8 cellular contexts compared by ENCODE assay signal in genomic region chr1:36157115-36157903, GRCh38. TPM values are rescaled to one million over a fixed set of nuclear protein-coding genes. Genes with fewer than 3 reads are reported as not detected.
A peak's percentile ranks its signal among the peaks of the same experiment; 100 is the strongest.
DNase-seq lines count a peak whose midpoint lies in the region; ATAC-seq and TF ChIP-seq lines count a peak whose summit lies in the region.

No MANE protein-coding gene starts in this region.

- H3K4me1 ChIP-seq in ES-I3 (ENCODE audit: insufficient read depth, low read length) (peaks cover 26% of the 10 kb centered on the region), PC-3 (ENCODE audit: insufficient read depth, low read length) (peaks cover 53% of the 10 kb centered on the region), muscle layer of colon (ENCODE audit: insufficient read depth, low read length) (peaks cover 57% of the 10 kb centered on the region)

- H3K9me2 ChIP-seq in PC-3 (replicated peaks; ENCODE audit: low read length), result no peaks in the 10 kb centered on the region

- BruUV-seq in PC-3 (replicated peaks; lab: Mats Ljungman, UMichigan), result no TSS peak

- CTCF ChIA-PET in PC-3 (lab: Charles Lee), result no interaction called here

- H3K27ac ChIP-seq in PC-3 (ENCODE audit: low read length), result no peak overlapping the region
- peak overlapping the region; percentile 97 to 99 for H3K27ac ChIP-seq in coronary artery
- peak overlapping the region; percentile 99 for H3K27ac ChIP-seq in muscle layer of colon (ENCODE audit: low read depth, low read length)

- H3K36me3 ChIP-seq in ES-I3 (ENCODE audit: insufficient read depth, low read length) (no peaks in the 10 kb centered on the region), PC-3 (ENCODE audit: low read depth, low read length) (no peaks in the 10 kb centered on the region; the same call in 1 of the 2 replicates), muscle layer of colon (ENCODE audit: insufficient read depth, low read length) (peaks cover 5% of the 10 kb centered on the region)

- H3K27me3 ChIP-seq in PC-3 (ENCODE audit: low read length), result no peaks in the 10 kb centered on the region
- no peaks in the 10 kb centered on the region for H3K27me3 ChIP-seq in muscle layer of colon (ENCODE audit: control insufficient read depth in 1 of 2, insufficient read depth in 2 of 2, low read length in 2 of 2)

- H3K9ac ChIP-seq in ES-I3 (ENCODE audit: low read depth, low read length), result peak overlapping the region; percentile 91; the same call in 1 of the 2 replicates
- peak overlapping the region; percentile 94 for H3K9ac ChIP-seq in PC-3 (ENCODE audit: low read length)
- H3K9ac ChIP-seq in muscle layer of colon (ENCODE audit: low read length), result peak overlapping the region; percentile 74

- H3K4me2 ChIP-seq in PC-3 (ENCODE audit: low read length), result peak overlapping the region; percentile 97

- intact Hi-C loops in PC-3 (cut with micrococcal nuclease), result no loop called here

- no peak overlapping the region for H2AFZ ChIP-seq in PC-3 (ENCODE audit: low read length)

- H3K4me3 ChIP-seq in PC-3 (ENCODE audit: low read length), result peak overlapping the region; percentile 93
- H3K4me3 ChIP-seq in coronary artery, result peak overlapping the region; percentile 99
- H3K4me3 ChIP-seq in muscle layer of colon (ENCODE audit: low read depth in 1 of 2, low read length in 2 of 2), result peak overlapping the region; percentile 82 to 98

- POLR2A ChIA-PET in PC-3 (lab: Charles Lee; ENCODE audit: unreplicated experiment), result no interaction called here

- H3F3A ChIP-seq in PC-3 (ENCODE audit: low read length, unreplicated experiment), result no peaks in the 10 kb centered on the region

- H3K79me2 ChIP-seq in PC-3 (ENCODE audit: low read length), result peaks cover 63% of the 10 kb centered on the region

- ATAC-seq in PC-3, result no peak
- no peak for ATAC-seq in GM19452 (IDR thresholded peaks at IDR 0.05; ENCODE audit: unreplicated experiment)
- no peak for ATAC-seq in HG02870 (IDR thresholded peaks at IDR 0.05; ENCODE audit: unreplicated experiment)

- peak; percentile 18 for DNase-seq in PC-3
- DNase-seq in coronary artery (ENCODE audit: low spot score), result no peak
- DNase-seq in A172 (ENCODE audit: low spot score), result no peak
- no peak for DNase-seq in NOMO-1 treated with dmso at 0.1 percent for 144 hours (lab: John Stamatoyannopoulos, UW; ENCODE audit: unreplicated experiment)

- H3K9me3 ChIP-seq in ES-I3 (ENCODE audit: control insufficient read depth, insufficient read depth, low read length) (no peaks in the 10 kb centered on the region), PC-3 (ENCODE audit: low read length) (no peaks in the 10 kb centered on the region), muscle layer of colon (ENCODE audit: low read length) (no peaks in the 10 kb centered on the region)

- no peak for TF ChIP-seq CTCF in PC-3 (conservative IDR thresholded peaks at IDR 0.05; ENCODE audit: low read depth, low read length)
- TF ChIP-seq CTCF in coronary artery (IDR thresholded peaks at IDR 0.05), result no peak

- H4K20me1 ChIP-seq in PC-3 (ENCODE audit: low read length), result peaks cover 17% of the 10 kb centered on the region

RNA-seq across cellular contexts. Expression of gene MAP7D1, which starts 1.3 kb away (rescaled TPM):
- total RNA-seq in PC-3 (2014; rRNA removed), result 113 and 160 TPM in 2 replicates
- total RNA-seq in A172 (2014; rRNA removed; shearing (Covaris generic)), result 91.2 and 136 TPM in 2 replicates

RNA-seq across cellular contexts. Expression of gene TRAPPC3, which starts 8.0 kb away (rescaled TPM):
- 119 and 236 TPM in 2 replicates for total RNA-seq in PC-3 (2014; rRNA removed)
- 86.7 and 110 TPM in 2 replicates for total RNA-seq in A172 (2014; rRNA removed; shearing (Covaris generic))

RNA-seq across cellular contexts. Expression of gene COL8A2, which starts 32.3 kb away (rescaled TPM):
- total RNA-seq in PC-3 (2014; rRNA removed), result 0.26 and 0.58 TPM in 2 replicates
- 0.62 and 0.72 TPM in 2 replicates for total RNA-seq in A172 (2014; rRNA removed; shearing (Covaris generic))
